In genomic region chr19:43662487-43662886, GRCh38 we compare ENCODE assay signal across 8 cellular contexts. TPM values are rescaled to one million over a fixed set of nuclear protein-coding genes. Genes with fewer than 3 reads are reported as not detected.
DNase-seq lines count a peak whose midpoint lies in the region; ATAC-seq and TF ChIP-seq lines count a peak whose summit lies in the region.
"Had no signal": no experiment of that assay in that cellular context is flagged by ENCODE, and none has a peak within 500 bp of the region (broad histone marks: within the 10 kb centered on the region; RNA-seq: fewer than 3 reads in every experiment).

No MANE protein-coding gene starts in this region.

- H3K9ac ChIP-seq in GM23248, result no peak overlapping the region

- no peaks in the 10 kb centered on the region for H4K20me1 ChIP-seq in GM23248 (ENCODE audit: insufficient read depth)

- no peak overlapping the region for H2AFZ ChIP-seq in GM23248

- H3K27ac ChIP-seq in GM23248 (no peak overlapping the region), VCaP (no peak overlapping the region), lower lobe of right lung (no peak overlapping the region)

- in situ Hi-C loops in GM23248 (cut with MboI), result no loop called here

- WGBS in GM23248 (ENCODE audit: low coverage in 1 of 2, low lambda C conversion rate in 2 of 2, missing lambda C conversion rate in 2 of 2), 2 experiments, result 92 to 96% methylated on average over 6 of the region's 6 CpGs

- intact Hi-C loops in lower lobe of right lung (cut with DNase I), result no loop called here

- peak; percentile 49 for DNase-seq in GM23248
- no peak for DNase-seq in lower lobe of right lung
- DNase-seq in stimulated activated CD8-positive, alpha-beta memory T cell treated with anti-CD3 and anti-CD28 coated beads, Interleukin-4, amount 100 ng/mL, for 48 hours, result no peak
- no peak for DNase-seq in activated effector memory CD4-positive, alpha-beta T cell treated with anti-CD3 and anti-CD28 coated beads, Interleukin-2, amount 50 U/mL, for 16 hours
- no peak for DNase-seq in activated CD8-positive, alpha-beta memory T cell treated with anti-CD3 and anti-CD28 coated beads, Interleukin-2, amount 50 U/mL, for 4 hours
- DNase-seq: stimulated activated CD4-positive, alpha-beta T cell treated with anti-CD3 and anti-CD28 coated beads, Interleukin-4, amount 100 ng/mL, for 24 hours had no signal

- H3K4me3 ChIP-seq in GM23248 (no peak overlapping the region), lower lobe of right lung (no peak overlapping the region)

- H3K27me3 ChIP-seq in GM23248 (replicated peaks; ENCODE audit: insufficient read depth) (no peaks in the 10 kb centered on the region), lower lobe of right lung (ENCODE audit: low read depth) (no peaks in the 10 kb centered on the region)

- TF ChIP-seq CTCF in VCaP (conservative IDR thresholded peaks at IDR 0.05) (peak; percentile 60), lower lobe of right lung (IDR thresholded peaks at IDR 0.05) (peak; percentile 21)

- ATAC-seq in lower lobe of right lung, result no peak
- ATAC-seq: activated T-helper 17 cell treated with anti-CD3 and anti-CD28 coated beads, Interleukin-2, amount 50 U/mL, for 72 hours had no signal

- peaks cover 68% of the 10 kb centered on the region for H3K36me3 ChIP-seq in GM23248 (ENCODE audit: low read depth)
- H3K36me3 ChIP-seq in lower lobe of right lung, result peaks cover 87% of the 10 kb centered on the region

- H3K79me2 ChIP-seq in GM23248 (ENCODE audit: insufficient read depth), result peaks cover 94% of the 10 kb centered on the region

- peaks cover 21% of the 10 kb centered on the region for H3F3A ChIP-seq in GM23248 (ENCODE audit: insufficient read depth)

- no peaks in the 10 kb centered on the region for H3K4me1 ChIP-seq in GM23248 (ENCODE audit: insufficient read depth)
- peaks cover 19% of the 10 kb centered on the region for H3K4me1 ChIP-seq in lower lobe of right lung

- H3K4me2 ChIP-seq in GM23248 (ENCODE audit: unreplicated experiment), result no peak overlapping the region

- H3K9me3 ChIP-seq in GM23248 (ENCODE audit: low read depth) (no peaks in the 10 kb centered on the region), lower lobe of right lung (peaks cover 4% of the 10 kb centered on the region)

- no peaks in the 10 kb centered on the region for H3K9me2 ChIP-seq in GM23248 (ENCODE audit: insufficient read depth)

RNA-seq across cellular contexts. Expression of gene PLAUR, which starts 7.5 kb away (rescaled TPM):
- 100 and 118 TPM in 2 replicates for total RNA-seq in GM23248 (2014; rRNA removed; shearing (Covaris generic))
- polyA plus RNA-seq in GM23248 (2016; fragmentation: Nextera tagmentation; extraction: Ambion mirVana), result 125 and 139 TPM in 2 replicates
- total RNA-seq in lower lobe of right lung, result 96.2 TPM

RNA-seq across cellular contexts. Expression of gene CADM4, which starts 22.8 kb away (rescaled TPM):
- total RNA-seq in GM23248 (2014; rRNA removed; shearing (Covaris generic)), result 1.0 and 1.7 TPM in 2 replicates
- polyA plus RNA-seq in GM23248 (2016; fragmentation: Nextera tagmentation; extraction: Ambion mirVana), result 0.14 and 0.27 TPM in 2 replicates
- total RNA-seq in lower lobe of right lung, result 8.1 TPM

RNA-seq across cellular contexts. Expression of gene ZNF428, which starts 43.1 kb away (rescaled TPM):
- 24.0 and 36.0 TPM in 2 replicates for total RNA-seq in GM23248 (2014; rRNA removed; shearing (Covaris generic))
- 25.6 and 29.7 TPM in 2 replicates for polyA plus RNA-seq in GM23248 (2016; fragmentation: Nextera tagmentation; extraction: Ambion mirVana)
- total RNA-seq in lower lobe of right lung, result 29.6 TPM

RNA-seq across cellular contexts. Expression of gene SRRM5, which starts 50.6 kb away (rescaled TPM):
- total RNA-seq in GM23248 (2014; rRNA removed; shearing (Covaris generic)), result not detected in 2 replicates
- not detected in 2 replicates for polyA plus RNA-seq in GM23248 (2016; fragmentation: Nextera tagmentation; extraction: Ambion mirVana)
- total RNA-seq in lower lobe of right lung, result 0.24 TPM

RNA-seq across cellular contexts. Expression of gene IRGC, which starts 53.4 kb away (rescaled TPM):
- total RNA-seq in GM23248 (2014; rRNA removed; shearing (Covaris generic)), result not detected in 2 replicates
- not detected in 2 replicates for polyA plus RNA-seq in GM23248 (2016; fragmentation: Nextera tagmentation; extraction: Ambion mirVana)
- total RNA-seq in lower lobe of right lung, result not detected
- total RNA-seq: activated T-helper 17 cell treated with anti-CD3 and anti-CD28 coated beads, Interleukin-2, amount 50 U/mL, for 72 hours had no signal
